Comparison of ENCODE assay signal across 22 cellular contexts in the genomic region with DNA sequence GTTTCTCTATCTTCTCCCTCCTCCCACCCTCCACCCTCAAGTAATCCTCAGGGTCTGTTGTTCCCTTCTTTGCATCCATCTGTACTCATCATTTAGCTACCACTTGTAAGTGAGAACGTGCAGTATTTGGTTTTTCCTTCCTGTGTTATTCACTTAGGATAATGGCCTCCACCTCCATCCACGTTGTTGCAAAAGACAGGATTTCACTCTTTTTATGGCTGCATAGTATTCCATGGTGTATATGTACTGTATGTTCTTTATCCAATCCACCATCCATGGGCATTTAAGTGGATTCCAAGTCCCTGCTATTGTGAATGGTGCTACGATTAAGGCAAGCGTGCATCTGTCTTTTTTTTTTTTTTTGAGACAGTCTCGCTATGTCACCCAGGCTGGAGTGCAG.
"Had no signal": no experiment of that assay in that cellular context is flagged by ENCODE, and none has a peak within 500 bp of the region (broad histone marks: within the 10 kb centered on the region; RNA-seq: fewer than 3 reads in every experiment).

No MANE protein-coding gene starts in this region.

- H3K27ac ChIP-seq: colonic mucosa, epithelial cell of prostate, esophagus squamous epithelium, gastrocnemius medialis, heart right ventricle, left lung, lower lobe of right lung had no signal

- H3K27me3 ChIP-seq: colonic mucosa, esophagus squamous epithelium, gastrocnemius medialis, left lung had no signal

- DNase-seq: colonic mucosa; cortex of kidney; effector CD8-positive, alpha-beta T cell; effector memory CD8-positive, alpha-beta T cell; endodermal cell; erythroblast; esophagus squamous epithelium; foreskin fibroblast; foreskin melanocyte; gastrocnemius medialis; glutamatergic neuron; head of caudate nucleus; heart right ventricle; hippocampal formation; left cardiac atrium; left ventricle myocardium superior; lower lobe of right lung; mesenchymal stem cell; mucosa of descending colon; naive B cell had no signal

- H3K36me3 ChIP-seq: colonic mucosa, esophagus squamous epithelium, gastrocnemius medialis, heart right ventricle, left lung, lower lobe of right lung had no signal

- H3K4me1 ChIP-seq: colonic mucosa, esophagus squamous epithelium, gastrocnemius medialis, heart right ventricle, left lung, lower lobe of right lung had no signal

- H3K4me3 ChIP-seq: colonic mucosa, esophagus squamous epithelium, gastrocnemius medialis, heart right ventricle, left lung, lower lobe of right lung, mucosa of descending colon had no signal

- H3K9me3 ChIP-seq: colonic mucosa, esophagus squamous epithelium, gastrocnemius medialis, heart right ventricle, left lung, lower lobe of right lung, mucosa of descending colon had no signal
